Comparison of ENCODE assay signal across 20 cellular contexts in the genomic region with DNA sequence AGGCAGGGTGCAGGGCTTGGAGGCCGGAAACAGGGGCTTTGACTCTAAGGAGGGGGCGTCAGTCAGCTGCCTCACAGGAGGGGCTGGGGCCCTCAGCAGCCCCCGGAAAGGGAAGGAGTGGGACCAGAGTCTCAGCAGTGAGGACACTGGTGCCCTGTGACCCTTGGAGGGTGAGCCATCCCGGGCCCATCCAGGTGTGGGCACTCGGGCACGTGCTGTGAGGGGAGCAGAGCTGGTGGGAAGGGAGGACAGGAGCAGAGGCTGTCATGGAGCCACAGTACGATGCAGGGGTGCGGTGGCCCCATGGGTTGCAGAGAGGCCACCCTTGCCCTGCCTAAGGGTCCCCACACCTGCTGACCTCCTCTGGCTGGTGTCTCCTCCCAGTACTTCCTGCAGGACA.
"Had no signal": no experiment of that assay in that cellular context is flagged by ENCODE, and none has a peak within 500 bp of the region (broad histone marks: within the 10 kb centered on the region; RNA-seq: fewer than 3 reads in every experiment).

No MANE protein-coding gene starts in this region.

- H3K9ac ChIP-seq: neural progenitor cell had no signal

- H3K4me3 ChIP-seq: heart left ventricle, neural progenitor cell, ovary, smooth muscle cell, testis, tibial nerve, upper lobe of right lung, vagina had no signal

- H3K4me1 Mint-ChIP-seq: neural progenitor cell had no signal

- H3K9me3 ChIP-seq: testis had no signal

- H3K27me3 Mint-ChIP-seq: dendritic cell treated with granulocyte-macrophage colony-stimulating factor and Interleukin-4, amounts not matched to agents 40 ng/mL and 50 ng/mL, for 4 days; natural killer cell treated with Interleukin-12 subunit alpha and Interleukin-12 subunit beta and Interleukin-15 and Interleukin-18, amount 100 ng/mL, for 72 hours had no signal

- FAIRE-seq: endothelial cell of umbilical vein, islet of Langerhans had no signal

- H3K27ac Mint-ChIP-seq: dendritic cell treated with granulocyte-macrophage colony-stimulating factor and Interleukin-4, amounts not matched to agents 40 ng/mL and 50 ng/mL, for 4 days; natural killer cell treated with Interleukin-12 subunit alpha and Interleukin-12 subunit beta and Interleukin-15 and Interleukin-18, amount 100 ng/mL, for 72 hours; neural progenitor cell had no signal

- H3K4me2 ChIP-seq: neural progenitor cell, smooth muscle cell had no signal

- H3K27me3 ChIP-seq: heart left ventricle, neural progenitor cell, ovary, testis, tibial nerve, upper lobe of right lung, vagina had no signal

- H2AFZ ChIP-seq: neural progenitor cell had no signal

- H3K27ac ChIP-seq: heart left ventricle, neural progenitor cell, ovary, testis, tibial nerve, upper lobe of right lung, vagina had no signal

- H3K4me1 ChIP-seq: heart left ventricle, neural progenitor cell, testis, tibial nerve, upper lobe of right lung, vagina had no signal

- ATAC-seq: stimulated activated naive CD8-positive, alpha-beta T cell treated with anti-CD3 and anti-CD28 coated beads, Interleukin-15, Interleukin-2, amounts not matched to agents 100 U/mL and 50 U/mL, for 24 hours; upper lobe of right lung had no signal

- H3K4me3 Mint-ChIP-seq: dendritic cell treated with granulocyte-macrophage colony-stimulating factor and Interleukin-4, amounts not matched to agents 40 ng/mL and 50 ng/mL, for 4 days; natural killer cell treated with Interleukin-12 subunit alpha and Interleukin-12 subunit beta and Interleukin-15 and Interleukin-18, amount 100 ng/mL, for 72 hours had no signal

- DNase-seq: foreskin melanocyte; heart left ventricle; hippocampal formation; kidney glomerular epithelial cell; mammary epithelial cell; nucleus accumbens; ovary; right cardiac atrium; stimulated activated CD4-positive, alpha-beta T cell treated with anti-CD3 and anti-CD28 coated beads, Interleukin-2, amount 100 ng/mL, for 48 hours; stimulated activated naive CD8-positive, alpha-beta T cell treated with anti-CD3 and anti-CD28 coated beads, Interleukin-15, Interleukin-2, amounts not matched to agents 100 U/mL and 50 U/mL, for 24 hours; testis; upper lobe of right lung had no signal
